Comparison of ENCODE assay signal across 1 cellular context in the genomic region with DNA sequence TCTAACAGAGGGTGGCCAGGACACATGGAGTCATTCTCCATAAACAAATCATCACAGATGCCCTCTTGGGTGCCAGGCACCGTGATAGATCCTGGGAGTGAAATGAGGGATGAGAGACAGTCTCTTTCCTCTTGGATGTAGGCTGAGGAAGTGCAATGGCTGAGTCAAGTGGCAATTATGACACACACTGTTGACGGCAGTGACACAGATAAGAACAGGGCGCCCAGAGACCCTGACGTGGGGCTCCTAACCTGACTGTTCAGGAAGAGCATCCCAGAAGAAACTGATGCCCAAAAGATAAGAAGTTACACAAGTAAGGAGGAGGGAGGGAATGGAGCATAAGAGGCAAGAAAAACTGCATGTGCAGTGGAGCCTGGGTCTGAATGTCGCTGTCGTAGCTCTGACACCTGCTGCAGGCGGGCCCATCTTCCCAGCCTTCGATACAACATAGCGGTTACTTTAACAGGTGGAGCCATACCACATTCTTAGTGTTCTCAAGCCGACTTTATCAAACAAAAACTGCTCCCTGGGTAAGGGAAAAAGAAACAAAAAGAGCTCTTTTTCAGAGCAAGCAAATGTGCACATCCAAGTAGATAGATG.
A peak's percentile ranks its signal among the peaks of the same experiment; 100 is the strongest.
TF ChIP-seq lines count a peak whose summit lies in the region.

No MANE protein-coding gene starts in this region.

TF ChIP-seq in K562, 482 proteins besides CTCF, POLR2A, EP300 and RAD21 (continued from another document and continues in another):
- TF ChIP-seq ARID1B (IDR thresholded peaks at IDR 0.05) (peak; percentile 75), RBM39 (optimal IDR thresholded peaks at IDR 0.05; ENCODE audit: low read depth, low read length) (no peak), XRCC3 (IDR thresholded peaks at IDR 0.05) (no peak), RFX7 (CRISPR knock-in tag; IDR thresholded peaks at IDR 0.05) (no peak), PCBP2 (IDR thresholded peaks at IDR 0.05; ENCODE audit: low read depth, low read length, poor library complexity, severe bottlenecking) (no peak), CBFA2T2 (conservative IDR thresholded peaks at IDR 0.05) (0 out of 2 replicates have a peak, but pooled peaks have one; percentile 3), HDAC1 (IDR thresholded peaks at IDR 0.05) (peak in 1 of 2 experiments; percentile 26; a peak in 1 of 4 replicates), BACH1 (tag; IDR thresholded peaks at IDR 0.05) (peak; percentile 81; the same call in 1 of the 2 replicates), CEBPG (CRISPR knock-in tag; IDR thresholded peaks at IDR 0.05) (no peak), CEBPG (tag; conservative IDR thresholded peaks at IDR 0.05 in 1 of 2, IDR thresholded peaks at IDR 0.05 in 1 of 2) (peak in 1 of 2 experiments; percentile 75; a peak in 2 of 4 replicates), DACH1 (IDR thresholded peaks at IDR 0.05; ENCODE audit: partially characterized antibody) (no peak), CEBPB (tag; IDR thresholded peaks at IDR 0.05) (peak; percentile 22; the same call in 1 of the 2 replicates), JUN (IDR thresholded peaks at IDR 0.05; ENCODE audit: borderline replicate concordance, low read depth, low read length) (peak; percentile 94), JUN (CRISPR knock-in tag; IDR thresholded peaks at IDR 0.05; ENCODE audit: borderline replicate concordance) (no peak), L3MBTL2 (IDR thresholded peaks at IDR 0.05) (peak; percentile 45; the same call in 1 of the 2 replicates), CBX1 (IDR thresholded peaks at IDR 0.05; ENCODE audit: low read depth) (no peak), ZNF589 (CRISPR knock-in tag; IDR thresholded peaks at IDR 0.05; ENCODE audit: low read depth) (peak; percentile 63; the same call in 1 of the 2 replicates), TRIM24 (IDR thresholded peaks at IDR 0.05) (peak in 1 of 2 experiments; percentile 81; a peak in 2 of 4 replicates), ZNF133 (CRISPR knock-in tag; IDR thresholded peaks at IDR 0.05) (no peak), EHMT2 (IDR thresholded peaks at IDR 0.05) (0 out of 2 replicates have a peak, but pooled peaks have one; percentile 24), RCOR1 (IDR thresholded peaks at IDR 0.05; ENCODE audit: borderline replicate concordance in 1 of 2, low read depth in 2 of 2, low read length in 2 of 2) (peak in 1 of 2 experiments; percentile 79; a peak in 1 of 4 replicates), NCOR1 (IDR thresholded peaks at IDR 0.05) (no peak), CREM (IDR thresholded peaks at IDR 0.05; ENCODE audit: low read depth) (peak; percentile 82)
- TF ChIP-seq, protein P1, sequence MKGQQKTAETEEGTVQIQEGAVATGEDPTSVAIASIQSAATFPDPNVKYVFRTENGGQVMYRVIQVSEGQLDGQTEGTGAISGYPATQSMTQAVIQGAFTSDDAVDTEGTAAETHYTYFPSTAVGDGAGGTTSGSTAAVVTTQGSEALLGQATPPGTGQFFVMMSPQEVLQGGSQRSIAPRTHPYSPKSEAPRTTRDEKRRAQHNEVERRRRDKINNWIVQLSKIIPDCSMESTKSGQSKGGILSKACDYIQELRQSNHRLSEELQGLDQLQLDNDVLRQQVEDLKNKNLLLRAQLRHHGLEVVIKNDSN (CRISPR knock-in tag; IDR thresholded peaks at IDR 0.05) = no peak
- TF ChIP-seq, protein P2, sequence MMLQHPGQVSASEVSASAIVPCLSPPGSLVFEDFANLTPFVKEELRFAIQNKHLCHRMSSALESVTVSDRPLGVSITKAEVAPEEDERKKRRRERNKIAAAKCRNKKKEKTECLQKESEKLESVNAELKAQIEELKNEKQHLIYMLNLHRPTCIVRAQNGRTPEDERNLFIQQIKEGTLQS (IDR thresholded peaks at IDR 0.05) = peak; percentile 79
- TF ChIP-seq, protein P2 (CRISPR knock-in tag; conservative IDR thresholded peaks at IDR 0.05) = no peak
- TF ChIP-seq, protein P3, sequence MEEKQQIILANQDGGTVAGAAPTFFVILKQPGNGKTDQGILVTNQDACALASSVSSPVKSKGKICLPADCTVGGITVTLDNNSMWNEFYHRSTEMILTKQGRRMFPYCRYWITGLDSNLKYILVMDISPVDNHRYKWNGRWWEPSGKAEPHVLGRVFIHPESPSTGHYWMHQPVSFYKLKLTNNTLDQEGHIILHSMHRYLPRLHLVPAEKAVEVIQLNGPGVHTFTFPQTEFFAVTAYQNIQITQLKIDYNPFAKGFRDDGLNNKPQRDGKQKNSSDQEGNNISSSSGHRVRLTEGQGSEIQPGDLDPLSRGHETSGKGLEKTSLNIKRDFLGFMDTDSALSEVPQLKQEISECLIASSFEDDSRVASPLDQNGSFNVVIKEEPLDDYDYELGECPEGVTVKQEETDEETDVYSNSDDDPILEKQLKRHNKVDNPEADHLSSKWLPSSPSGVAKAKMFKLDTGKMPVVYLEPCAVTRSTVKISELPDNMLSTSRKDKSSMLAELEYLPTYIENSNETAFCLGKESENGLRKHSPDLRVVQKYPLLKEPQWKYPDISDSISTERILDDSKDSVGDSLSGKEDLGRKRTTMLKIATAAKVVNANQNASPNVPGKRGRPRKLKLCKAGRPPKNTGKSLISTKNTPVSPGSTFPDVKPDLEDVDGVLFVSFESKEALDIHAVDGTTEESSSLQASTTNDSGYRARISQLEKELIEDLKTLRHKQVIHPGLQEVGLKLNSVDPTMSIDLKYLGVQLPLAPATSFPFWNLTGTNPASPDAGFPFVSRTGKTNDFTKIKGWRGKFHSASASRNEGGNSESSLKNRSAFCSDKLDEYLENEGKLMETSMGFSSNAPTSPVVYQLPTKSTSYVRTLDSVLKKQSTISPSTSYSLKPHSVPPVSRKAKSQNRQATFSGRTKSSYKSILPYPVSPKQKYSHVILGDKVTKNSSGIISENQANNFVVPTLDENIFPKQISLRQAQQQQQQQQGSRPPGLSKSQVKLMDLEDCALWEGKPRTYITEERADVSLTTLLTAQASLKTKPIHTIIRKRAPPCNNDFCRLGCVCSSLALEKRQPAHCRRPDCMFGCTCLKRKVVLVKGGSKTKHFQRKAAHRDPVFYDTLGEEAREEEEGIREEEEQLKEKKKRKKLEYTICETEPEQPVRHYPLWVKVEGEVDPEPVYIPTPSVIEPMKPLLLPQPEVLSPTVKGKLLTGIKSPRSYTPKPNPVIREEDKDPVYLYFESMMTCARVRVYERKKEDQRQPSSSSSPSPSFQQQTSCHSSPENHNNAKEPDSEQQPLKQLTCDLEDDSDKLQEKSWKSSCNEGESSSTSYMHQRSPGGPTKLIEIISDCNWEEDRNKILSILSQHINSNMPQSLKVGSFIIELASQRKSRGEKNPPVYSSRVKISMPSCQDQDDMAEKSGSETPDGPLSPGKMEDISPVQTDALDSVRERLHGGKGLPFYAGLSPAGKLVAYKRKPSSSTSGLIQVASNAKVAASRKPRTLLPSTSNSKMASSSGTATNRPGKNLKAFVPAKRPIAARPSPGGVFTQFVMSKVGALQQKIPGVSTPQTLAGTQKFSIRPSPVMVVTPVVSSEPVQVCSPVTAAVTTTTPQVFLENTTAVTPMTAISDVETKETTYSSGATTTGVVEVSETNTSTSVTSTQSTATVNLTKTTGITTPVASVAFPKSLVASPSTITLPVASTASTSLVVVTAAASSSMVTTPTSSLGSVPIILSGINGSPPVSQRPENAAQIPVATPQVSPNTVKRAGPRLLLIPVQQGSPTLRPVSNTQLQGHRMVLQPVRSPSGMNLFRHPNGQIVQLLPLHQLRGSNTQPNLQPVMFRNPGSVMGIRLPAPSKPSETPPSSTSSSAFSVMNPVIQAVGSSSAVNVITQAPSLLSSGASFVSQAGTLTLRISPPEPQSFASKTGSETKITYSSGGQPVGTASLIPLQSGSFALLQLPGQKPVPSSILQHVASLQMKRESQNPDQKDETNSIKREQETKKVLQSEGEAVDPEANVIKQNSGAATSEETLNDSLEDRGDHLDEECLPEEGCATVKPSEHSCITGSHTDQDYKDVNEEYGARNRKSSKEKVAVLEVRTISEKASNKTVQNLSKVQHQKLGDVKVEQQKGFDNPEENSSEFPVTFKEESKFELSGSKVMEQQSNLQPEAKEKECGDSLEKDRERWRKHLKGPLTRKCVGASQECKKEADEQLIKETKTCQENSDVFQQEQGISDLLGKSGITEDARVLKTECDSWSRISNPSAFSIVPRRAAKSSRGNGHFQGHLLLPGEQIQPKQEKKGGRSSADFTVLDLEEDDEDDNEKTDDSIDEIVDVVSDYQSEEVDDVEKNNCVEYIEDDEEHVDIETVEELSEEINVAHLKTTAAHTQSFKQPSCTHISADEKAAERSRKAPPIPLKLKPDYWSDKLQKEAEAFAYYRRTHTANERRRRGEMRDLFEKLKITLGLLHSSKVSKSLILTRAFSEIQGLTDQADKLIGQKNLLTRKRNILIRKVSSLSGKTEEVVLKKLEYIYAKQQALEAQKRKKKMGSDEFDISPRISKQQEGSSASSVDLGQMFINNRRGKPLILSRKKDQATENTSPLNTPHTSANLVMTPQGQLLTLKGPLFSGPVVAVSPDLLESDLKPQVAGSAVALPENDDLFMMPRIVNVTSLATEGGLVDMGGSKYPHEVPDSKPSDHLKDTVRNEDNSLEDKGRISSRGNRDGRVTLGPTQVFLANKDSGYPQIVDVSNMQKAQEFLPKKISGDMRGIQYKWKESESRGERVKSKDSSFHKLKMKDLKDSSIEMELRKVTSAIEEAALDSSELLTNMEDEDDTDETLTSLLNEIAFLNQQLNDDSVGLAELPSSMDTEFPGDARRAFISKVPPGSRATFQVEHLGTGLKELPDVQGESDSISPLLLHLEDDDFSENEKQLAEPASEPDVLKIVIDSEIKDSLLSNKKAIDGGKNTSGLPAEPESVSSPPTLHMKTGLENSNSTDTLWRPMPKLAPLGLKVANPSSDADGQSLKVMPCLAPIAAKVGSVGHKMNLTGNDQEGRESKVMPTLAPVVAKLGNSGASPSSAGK (IDR thresholded peaks at IDR 0.05) = peak; percentile 37; the same call in 1 of the 2 replicates
- TF ChIP-seq, protein P4, sequence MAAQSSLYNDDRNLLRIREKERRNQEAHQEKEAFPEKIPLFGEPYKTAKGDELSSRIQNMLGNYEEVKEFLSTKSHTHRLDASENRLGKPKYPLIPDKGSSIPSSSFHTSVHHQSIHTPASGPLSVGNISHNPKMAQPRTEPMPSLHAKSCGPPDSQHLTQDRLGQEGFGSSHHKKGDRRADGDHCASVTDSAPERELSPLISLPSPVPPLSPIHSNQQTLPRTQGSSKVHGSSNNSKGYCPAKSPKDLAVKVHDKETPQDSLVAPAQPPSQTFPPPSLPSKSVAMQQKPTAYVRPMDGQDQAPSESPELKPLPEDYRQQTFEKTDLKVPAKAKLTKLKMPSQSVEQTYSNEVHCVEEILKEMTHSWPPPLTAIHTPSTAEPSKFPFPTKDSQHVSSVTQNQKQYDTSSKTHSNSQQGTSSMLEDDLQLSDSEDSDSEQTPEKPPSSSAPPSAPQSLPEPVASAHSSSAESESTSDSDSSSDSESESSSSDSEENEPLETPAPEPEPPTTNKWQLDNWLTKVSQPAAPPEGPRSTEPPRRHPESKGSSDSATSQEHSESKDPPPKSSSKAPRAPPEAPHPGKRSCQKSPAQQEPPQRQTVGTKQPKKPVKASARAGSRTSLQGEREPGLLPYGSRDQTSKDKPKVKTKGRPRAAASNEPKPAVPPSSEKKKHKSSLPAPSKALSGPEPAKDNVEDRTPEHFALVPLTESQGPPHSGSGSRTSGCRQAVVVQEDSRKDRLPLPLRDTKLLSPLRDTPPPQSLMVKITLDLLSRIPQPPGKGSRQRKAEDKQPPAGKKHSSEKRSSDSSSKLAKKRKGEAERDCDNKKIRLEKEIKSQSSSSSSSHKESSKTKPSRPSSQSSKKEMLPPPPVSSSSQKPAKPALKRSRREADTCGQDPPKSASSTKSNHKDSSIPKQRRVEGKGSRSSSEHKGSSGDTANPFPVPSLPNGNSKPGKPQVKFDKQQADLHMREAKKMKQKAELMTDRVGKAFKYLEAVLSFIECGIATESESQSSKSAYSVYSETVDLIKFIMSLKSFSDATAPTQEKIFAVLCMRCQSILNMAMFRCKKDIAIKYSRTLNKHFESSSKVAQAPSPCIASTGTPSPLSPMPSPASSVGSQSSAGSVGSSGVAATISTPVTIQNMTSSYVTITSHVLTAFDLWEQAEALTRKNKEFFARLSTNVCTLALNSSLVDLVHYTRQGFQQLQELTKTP (IDR thresholded peaks at IDR 0.05; ENCODE audit: low read depth in 1 of 2, partially characterized antibody in 2 of 2) = peak in 1 of 2 experiments; percentile 29
- TF ChIP-seq, protein P5, sequence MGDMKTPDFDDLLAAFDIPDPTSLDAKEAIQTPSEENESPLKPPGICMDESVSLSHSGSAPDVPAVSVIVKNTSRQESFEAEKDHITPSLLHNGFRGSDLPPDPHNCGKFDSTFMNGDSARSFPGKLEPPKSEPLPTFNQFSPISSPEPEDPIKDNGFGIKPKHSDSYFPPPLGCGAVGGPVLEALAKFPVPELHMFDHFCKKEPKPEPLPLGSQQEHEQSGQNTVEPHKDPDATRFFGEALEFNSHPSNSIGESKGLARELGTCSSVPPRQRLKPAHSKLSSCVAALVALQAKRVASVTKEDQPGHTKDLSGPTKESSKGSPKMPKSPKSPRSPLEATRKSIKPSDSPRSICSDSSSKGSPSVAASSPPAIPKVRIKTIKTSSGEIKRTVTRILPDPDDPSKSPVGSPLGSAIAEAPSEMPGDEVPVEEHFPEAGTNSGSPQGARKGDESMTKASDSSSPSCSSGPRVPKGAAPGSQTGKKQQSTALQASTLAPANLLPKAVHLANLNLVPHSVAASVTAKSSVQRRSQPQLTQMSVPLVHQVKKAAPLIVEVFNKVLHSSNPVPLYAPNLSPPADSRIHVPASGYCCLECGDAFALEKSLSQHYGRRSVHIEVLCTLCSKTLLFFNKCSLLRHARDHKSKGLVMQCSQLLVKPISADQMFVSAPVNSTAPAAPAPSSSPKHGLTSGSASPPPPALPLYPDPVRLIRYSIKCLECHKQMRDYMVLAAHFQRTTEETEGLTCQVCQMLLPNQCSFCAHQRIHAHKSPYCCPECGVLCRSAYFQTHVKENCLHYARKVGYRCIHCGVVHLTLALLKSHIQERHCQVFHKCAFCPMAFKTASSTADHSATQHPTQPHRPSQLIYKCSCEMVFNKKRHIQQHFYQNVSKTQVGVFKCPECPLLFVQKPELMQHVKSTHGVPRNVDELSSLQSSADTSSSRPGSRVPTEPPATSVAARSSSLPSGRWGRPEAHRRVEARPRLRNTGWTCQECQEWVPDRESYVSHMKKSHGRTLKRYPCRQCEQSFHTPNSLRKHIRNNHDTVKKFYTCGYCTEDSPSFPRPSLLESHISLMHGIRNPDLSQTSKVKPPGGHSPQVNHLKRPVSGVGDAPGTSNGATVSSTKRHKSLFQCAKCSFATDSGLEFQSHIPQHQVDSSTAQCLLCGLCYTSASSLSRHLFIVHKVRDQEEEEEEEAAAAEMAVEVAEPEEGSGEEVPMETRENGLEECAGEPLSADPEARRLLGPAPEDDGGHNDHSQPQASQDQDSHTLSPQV (IDR thresholded peaks at IDR 0.05) = peak; percentile 42; the same call in 1 of the 2 replicates
- TF ChIP-seq, protein P6, sequence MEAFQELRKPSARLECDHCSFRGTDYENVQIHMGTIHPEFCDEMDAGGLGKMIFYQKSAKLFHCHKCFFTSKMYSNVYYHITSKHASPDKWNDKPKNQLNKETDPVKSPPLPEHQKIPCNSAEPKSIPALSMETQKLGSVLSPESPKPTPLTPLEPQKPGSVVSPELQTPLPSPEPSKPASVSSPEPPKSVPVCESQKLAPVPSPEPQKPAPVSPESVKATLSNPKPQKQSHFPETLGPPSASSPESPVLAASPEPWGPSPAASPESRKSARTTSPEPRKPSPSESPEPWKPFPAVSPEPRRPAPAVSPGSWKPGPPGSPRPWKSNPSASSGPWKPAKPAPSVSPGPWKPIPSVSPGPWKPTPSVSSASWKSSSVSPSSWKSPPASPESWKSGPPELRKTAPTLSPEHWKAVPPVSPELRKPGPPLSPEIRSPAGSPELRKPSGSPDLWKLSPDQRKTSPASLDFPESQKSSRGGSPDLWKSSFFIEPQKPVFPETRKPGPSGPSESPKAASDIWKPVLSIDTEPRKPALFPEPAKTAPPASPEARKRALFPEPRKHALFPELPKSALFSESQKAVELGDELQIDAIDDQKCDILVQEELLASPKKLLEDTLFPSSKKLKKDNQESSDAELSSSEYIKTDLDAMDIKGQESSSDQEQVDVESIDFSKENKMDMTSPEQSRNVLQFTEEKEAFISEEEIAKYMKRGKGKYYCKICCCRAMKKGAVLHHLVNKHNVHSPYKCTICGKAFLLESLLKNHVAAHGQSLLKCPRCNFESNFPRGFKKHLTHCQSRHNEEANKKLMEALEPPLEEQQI (IDR thresholded peaks at IDR 0.05) = no peak
